Comparison of ENCODE assay signal across 26 cellular contexts in the genomic region with DNA sequence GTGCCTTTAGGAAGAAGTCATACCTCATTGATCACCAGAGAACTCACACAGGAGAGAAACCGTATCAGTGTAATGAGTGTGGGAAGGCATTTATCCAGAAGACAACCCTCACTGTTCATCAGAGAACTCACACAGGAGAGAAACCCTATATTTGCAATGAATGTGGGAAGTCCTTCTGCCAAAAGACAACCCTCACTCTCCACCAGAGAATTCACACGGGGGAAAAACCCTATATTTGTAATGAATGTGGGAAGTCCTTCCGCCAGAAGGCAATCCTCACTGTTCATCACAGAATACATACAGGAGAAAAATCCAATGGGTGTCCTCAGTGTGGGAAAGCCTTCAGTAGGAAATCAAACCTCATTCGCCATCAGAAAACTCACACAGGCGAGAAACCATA. TPM values are rescaled to one million over a fixed set of nuclear protein-coding genes. Genes with fewer than 3 reads are reported as not detected.
"Had no signal": no experiment of that assay in that cellular context is flagged by ENCODE, and none has a peak within 500 bp of the region (broad histone marks: within the 10 kb centered on the region; RNA-seq: fewer than 3 reads in every experiment).

No MANE protein-coding gene starts in this region.

- H3K4me1 ChIP-seq: ascending aorta, body of pancreas, Peyer's patch, SJCRH30 had no signal

- DNase-seq: activated CD4-positive, alpha-beta T cell treated with anti-CD3 and anti-CD28 coated beads for 4 hours; activated CD4-positive, CD25-positive, alpha-beta regulatory T cell; activated CD8-positive, alpha-beta memory T cell treated with anti-CD3 and anti-CD28 coated beads, Interleukin-2, amount 50 U/mL, for 4 hours; activated CD8-positive, alpha-beta T cell treated with anti-CD3 and anti-CD28 coated beads for 36 hours; activated naive CD4-positive, alpha-beta T cell treated with anti-CD3 and anti-CD28 coated beads, Interleukin-2, amount 50 U/mL, for 16 hours; activated naive CD8-positive, alpha-beta T cell treated with anti-CD3 and anti-CD28 coated beads, Interleukin-2, amount 10 ng/mL, durations not matched to agents 7 days and 5 days; amniotic stem cell; body of pancreas; MG63; MV-4-11; NCI-H1105; NCI-H1436; NCI-H1694 treated with DMSO at 0.1 percent for 48 hours; NCI-H2029 treated with DMSO at 0.1 percent for 48 hours; NCI-H446; NCI-H524; Peyer's patch; Right ventricle myocardium superior; SJCRH30; SK-N-SH; T-helper 1 cell had no signal

- H3K4me3 Mint-ChIP-seq: activated CD8-positive, alpha-beta T cell treated with anti-CD3 and anti-CD28 coated beads for 36 hours; activated naive CD8-positive, alpha-beta T cell treated with anti-CD3 and anti-CD28 coated beads, Interleukin-2, amount 10 ng/mL, durations not matched to agents 7 days and 5 days; central memory CD8-positive, alpha-beta T cell had no signal

- H3K4me1 Mint-ChIP-seq: activated naive CD8-positive, alpha-beta T cell treated with anti-CD3 and anti-CD28 coated beads, Interleukin-2, amount 10 ng/mL, durations not matched to agents 7 days and 5 days; central memory CD8-positive, alpha-beta T cell had no signal

- H3K27ac Mint-ChIP-seq: activated CD8-positive, alpha-beta T cell treated with anti-CD3 and anti-CD28 coated beads for 36 hours; activated naive CD8-positive, alpha-beta T cell treated with anti-CD3 and anti-CD28 coated beads, Interleukin-2, amount 10 ng/mL, durations not matched to agents 7 days and 5 days had no signal

- H3K4me2 ChIP-seq: SK-N-SH had no signal

- H3K27me3 ChIP-seq: ascending aorta, body of pancreas, MG63, Peyer's patch, SJCRH30 had no signal

- H3K9ac ChIP-seq: SK-N-SH had no signal

- FAIRE-seq: bronchial epithelial cell had no signal

- H3K27ac ChIP-seq: ascending aorta, body of pancreas, Peyer's patch, RWPE1, SJCRH30, VCaP had no signal

- ATAC-seq: activated CD8-positive, alpha-beta T cell treated with anti-CD3 and anti-CD28 coated beads for 36 hours; body of pancreas had no signal

- H3K4me3 ChIP-seq: ascending aorta, body of pancreas, MG63, Peyer's patch, SJCRH30 had no signal

- H3K27me3 Mint-ChIP-seq: activated CD8-positive, alpha-beta T cell treated with anti-CD3 and anti-CD28 coated beads for 36 hours; activated naive CD8-positive, alpha-beta T cell treated with anti-CD3 and anti-CD28 coated beads, Interleukin-2, amount 10 ng/mL, durations not matched to agents 7 days and 5 days; central memory CD8-positive, alpha-beta T cell had no signal

RNA-seq across cellular contexts. Expression of gene ZNF461, which starts 39.6 kb away (rescaled TPM):
- total RNA-seq: ascending aorta had no signal
